Comparison of ENCODE assay signal across 2 cellular contexts in genomic region chr14:56170028-56170427, GRCh38.
TF ChIP-seq lines count a peak whose summit lies in the region.

No MANE protein-coding gene starts in this region.

TF ChIP-seq in IMR-90, 13 proteins besides CTCF, POLR2A, EP300 and RAD21:
- no peak for TF ChIP-seq NFE2L2 (IDR thresholded peaks at IDR 0.05; ENCODE audit: low read depth, low read length)
- TF ChIP-seq FOS (IDR thresholded peaks at IDR 0.05; ENCODE audit: low read depth, low read length): no peak
- TF ChIP-seq SMC3 (IDR thresholded peaks at IDR 0.05; ENCODE audit: low read depth, low read length): no peak
- no peak for TF ChIP-seq MAFK (IDR thresholded peaks at IDR 0.05; ENCODE audit: low read depth, low read length)
- no peak for TF ChIP-seq RCOR1 (IDR thresholded peaks at IDR 0.05; ENCODE audit: insufficient replicate concordance, low read length)
- TF ChIP-seq USF2 (IDR thresholded peaks at IDR 0.05; ENCODE audit: low read depth, low read length): no peak
- TF ChIP-seq CEBPB (IDR thresholded peaks at IDR 0.05; ENCODE audit: low read depth, low read length): no peak
- TF ChIP-seq, protein P1, sequence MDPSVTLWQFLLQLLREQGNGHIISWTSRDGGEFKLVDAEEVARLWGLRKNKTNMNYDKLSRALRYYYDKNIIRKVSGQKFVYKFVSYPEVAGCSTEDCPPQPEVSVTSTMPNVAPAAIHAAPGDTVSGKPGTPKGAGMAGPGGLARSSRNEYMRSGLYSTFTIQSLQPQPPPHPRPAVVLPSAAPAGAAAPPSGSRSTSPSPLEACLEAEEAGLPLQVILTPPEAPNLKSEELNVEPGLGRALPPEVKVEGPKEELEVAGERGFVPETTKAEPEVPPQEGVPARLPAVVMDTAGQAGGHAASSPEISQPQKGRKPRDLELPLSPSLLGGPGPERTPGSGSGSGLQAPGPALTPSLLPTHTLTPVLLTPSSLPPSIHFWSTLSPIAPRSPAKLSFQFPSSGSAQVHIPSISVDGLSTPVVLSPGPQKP (IDR thresholded peaks at IDR 0.05; ENCODE audit: borderline replicate concordance, low read depth, low read length): no peak
- no peak for TF ChIP-seq CHD1 (IDR thresholded peaks at IDR 0.05; ENCODE audit: low read depth, low read length)
- TF ChIP-seq RFX5 (IDR thresholded peaks at IDR 0.05; ENCODE audit: low read depth, low read length): no peak
- TF ChIP-seq MAZ (IDR thresholded peaks at IDR 0.05; ENCODE audit: borderline replicate concordance, low read depth, low read length): no peak

TF ChIP-seq in K562, 482 proteins besides CTCF, POLR2A, EP300 and RAD21:
- 0 out of 2 replicates have a peak, but pooled peaks have one; percentile 13 for TF ChIP-seq CTBP1 (IDR thresholded peaks at IDR 0.05; ENCODE audit: borderline replicate concordance)
- TF ChIP-seq CEBPG (CRISPR knock-in tag; IDR thresholded peaks at IDR 0.05): no peak
- peak; percentile 51 to 60; a peak in 3 of 4 replicates for TF ChIP-seq CEBPG (tag; conservative IDR thresholded peaks at IDR 0.05 in 1 of 2, IDR thresholded peaks at IDR 0.05 in 1 of 2)
- TF ChIP-seq ETV1 (tag; conservative IDR thresholded peaks at IDR 0.05; ENCODE audit: low read depth): no peak
- TF ChIP-seq RREB1 (CRISPR knock-in tag; IDR thresholded peaks at IDR 0.05): no peak
- TF ChIP-seq, protein P2, sequence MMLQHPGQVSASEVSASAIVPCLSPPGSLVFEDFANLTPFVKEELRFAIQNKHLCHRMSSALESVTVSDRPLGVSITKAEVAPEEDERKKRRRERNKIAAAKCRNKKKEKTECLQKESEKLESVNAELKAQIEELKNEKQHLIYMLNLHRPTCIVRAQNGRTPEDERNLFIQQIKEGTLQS (IDR thresholded peaks at IDR 0.05): peak; percentile 73
- TF ChIP-seq, protein P2 (CRISPR knock-in tag; conservative IDR thresholded peaks at IDR 0.05): no peak
- TF ChIP-seq SNRNP70 (optimal IDR thresholded peaks at IDR 0.05; ENCODE audit: low read depth, low read length): no peak
- no peak for TF ChIP-seq NR2C2 (CRISPR knock-in tag; IDR thresholded peaks at IDR 0.05)
- 0 out of 2 replicates have a peak, but pooled peaks have one; percentile 7 for TF ChIP-seq NR2C2 (tag; IDR thresholded peaks at IDR 0.05)
TF ChIP-seq in K562: peak in this region for 4.
